8 cellular contexts compared by ENCODE assay signal in genomic region chr2:126777620-126777978, GRCh38.
DNase-seq lines count a peak whose midpoint lies in the region; ATAC-seq and TF ChIP-seq lines count a peak whose summit lies in the region.

No MANE protein-coding gene starts in this region.

- no peak overlapping the region for H3K27ac ChIP-seq in OCI-LY3 (ENCODE audit: low read length)
- H3K27ac ChIP-seq in naive thymus-derived CD4-positive, alpha-beta T cell (ENCODE audit: low read depth, low read length): no peak overlapping the region

- no peaks in the 10 kb centered on the region for H3K36me3 Mint-ChIP-seq in naive thymus-derived CD4-positive, alpha-beta T cell

- intact Hi-C loops in naive thymus-derived CD4-positive, alpha-beta T cell (cut with micrococcal nuclease): loop anchor here (1.0 to 5.0 kb wide), 11 partner anchors 28 to 532 kb away; no protein-coding TSS in a partner anchor

- H3K36me3 ChIP-seq in H7 (replicated peaks; ENCODE audit: control insufficient read depth, insufficient read depth, low read length): no peaks in the 10 kb centered on the region
- H3K36me3 ChIP-seq in OCI-LY3 (replicated peaks; ENCODE audit: low read depth, low read length): no peaks in the 10 kb centered on the region
- H3K36me3 ChIP-seq in naive thymus-derived CD4-positive, alpha-beta T cell (ENCODE audit: control insufficient read depth in 2 of 3, insufficient read depth in 3 of 3, low read length in 3 of 3): no peaks in the 10 kb centered on the region

- H3K9me3 Mint-ChIP-seq in naive thymus-derived CD4-positive, alpha-beta T cell: no peaks in the 10 kb centered on the region

- H3K4me3 ChIP-seq in H7 (ENCODE audit: insufficient read depth, low read depth, low read length) (no peak overlapping the region), OCI-LY3 (ENCODE audit: low read length) (peak overlapping the region; percentile 73)
- no peak overlapping the region for H3K4me3 ChIP-seq in naive thymus-derived CD4-positive, alpha-beta T cell (ENCODE audit: low read length)

- H3K27me3 Mint-ChIP-seq in naive thymus-derived CD4-positive, alpha-beta T cell: peaks cover 5 to 23% (median 7%) of the 10 kb centered on the region in 5 donors

- no peaks in the 10 kb centered on the region for H3K79me2 ChIP-seq in OCI-LY3 (ENCODE audit: low read length)

- CTCF ChIA-PET in naive thymus-derived CD4-positive, alpha-beta T cell (lab: Charles Lee): interaction anchor here (1.0 to 4.2 kb wide), 11 partner anchors 9 to 418 kb away, joined by 3 to 82 read pairs (median 6); partner anchors contain the start of gene GYPC

- DNase-seq in H7 (peak; percentile 28), RKO (ENCODE audit: low spot score) (no peak), D341Med (ENCODE audit: low spot score) (no peak), SHP77 treated with DMSO at 0.1 percent for 48 hours (lab: John Stamatoyannopoulos, UW) (no peak)
- no peak for DNase-seq in naive thymus-derived CD4-positive, alpha-beta T cell
- DNase-seq in activated CD4-positive, CD25-positive, alpha-beta regulatory T cell treated with anti-CD3 and anti-CD28 coated beads, Interleukin-2, amount 50 U/mL, for 72 hours: no peak

- no peaks in the 10 kb centered on the region for H3K9me3 ChIP-seq in OCI-LY3 (ENCODE audit: insufficient read depth, low read length)
- no peaks in the 10 kb centered on the region for H3K9me3 ChIP-seq in naive thymus-derived CD4-positive, alpha-beta T cell (ENCODE audit: control insufficient read depth in 2 of 3, low read length in 3 of 3)

- peak overlapping the region; percentile 65; the same call in 1 of the 2 replicates for H3K9ac ChIP-seq in OCI-LY3 (ENCODE audit: low read length)

- H3K4me1 Mint-ChIP-seq in naive thymus-derived CD4-positive, alpha-beta T cell: peaks cover 15 to 22% (median 17%) of the 10 kb centered on the region in 7 donors

- TF ChIP-seq CTCF in OCI-LY3 (IDR thresholded peaks at IDR 0.05; ENCODE audit: low read depth, low read length): no peak

- no peaks in the 10 kb centered on the region for H4K20me1 ChIP-seq in OCI-LY3 (ENCODE audit: insufficient read depth, low read length)

- POLR2A ChIA-PET in naive thymus-derived CD4-positive, alpha-beta T cell (lab: Charles Lee): interaction anchor here (1.5 to 1.7 kb wide), 4 partner anchors 15 to 250 kb away, joined by 4 to 12 read pairs (median 6); no protein-coding TSS in a partner anchor

- peak overlapping the region; percentile 90 to 98 (median 94) for H3K4me3 Mint-ChIP-seq in naive thymus-derived CD4-positive, alpha-beta T cell

- peak; percentile 27 for ATAC-seq in GM18517 (IDR thresholded peaks at IDR 0.05; ENCODE audit: unreplicated experiment)
- ATAC-seq in naive thymus-derived CD4-positive, alpha-beta T cell: no peak

- H3K4me2 ChIP-seq in OCI-LY3 (ENCODE audit: low read length): peak overlapping the region; percentile 69

- peak overlapping the region in 8 of 9 donors; percentile 46 to 95 (median 86) for H3K27ac Mint-ChIP-seq in naive thymus-derived CD4-positive, alpha-beta T cell

- peaks cover 32% of the 10 kb centered on the region for H3K4me1 ChIP-seq in OCI-LY3 (ENCODE audit: low read length)
- no peaks in the 10 kb centered on the region for H3K4me1 ChIP-seq in naive thymus-derived CD4-positive, alpha-beta T cell (ENCODE audit: control insufficient read depth in 2 of 2, insufficient read depth in 2 of 2, low read length in 2 of 2)

- H2AFZ ChIP-seq in OCI-LY3 (ENCODE audit: low read depth, low read length): peak overlapping the region; percentile 63; the same call in 1 of the 2 replicates

- peaks cover 8% of the 10 kb centered on the region for H3K27me3 ChIP-seq in H7 (ENCODE audit: control insufficient read depth, insufficient read depth, low read length)
- peaks cover 7% of the 10 kb centered on the region; the same call in 1 of the 2 replicates for H3K27me3 ChIP-seq in OCI-LY3 (ENCODE audit: low read depth, low read length)
- H3K27me3 ChIP-seq in naive thymus-derived CD4-positive, alpha-beta T cell (ENCODE audit: control insufficient read depth in 2 of 2, insufficient read depth in 2 of 2, low read length in 2 of 2): no peaks in the 10 kb centered on the region
